ENCODE assay signal across 2 cellular contexts in the genomic region with DNA sequence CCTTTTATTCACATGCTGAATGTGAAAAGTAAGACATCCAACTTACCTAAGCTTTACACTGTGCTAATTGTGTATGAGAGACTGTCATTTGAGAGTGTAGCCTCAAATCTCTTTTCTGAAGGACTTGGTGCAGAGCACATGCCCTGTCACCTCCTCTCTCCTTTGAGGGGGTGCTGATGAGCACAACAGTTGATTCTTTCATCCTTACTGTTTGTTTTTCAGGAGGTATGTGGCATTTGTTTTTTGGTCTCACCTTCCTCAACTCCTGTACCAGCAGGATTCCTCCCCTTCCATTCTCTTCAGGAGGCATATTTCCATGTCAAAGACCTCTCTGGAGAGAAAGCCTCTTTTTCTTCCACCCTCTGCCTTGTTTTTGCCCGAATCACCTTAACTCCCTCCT.
TF ChIP-seq lines count a peak whose summit lies in the region.

No MANE protein-coding gene starts in this region.

TF ChIP-seq in IMR-90, 13 proteins besides CTCF, POLR2A, EP300 and RAD21:
- no peak for TF ChIP-seq NFE2L2 (IDR thresholded peaks at IDR 0.05; ENCODE audit: low read depth, low read length)
- no peak for TF ChIP-seq RCOR1 (IDR thresholded peaks at IDR 0.05; ENCODE audit: insufficient replicate concordance, low read length)
- TF ChIP-seq SMC3 (IDR thresholded peaks at IDR 0.05; ENCODE audit: low read depth, low read length) = no peak
- no peak for TF ChIP-seq BHLHE40 (IDR thresholded peaks at IDR 0.05; ENCODE audit: low read depth, low read length)
- TF ChIP-seq, protein P1, sequence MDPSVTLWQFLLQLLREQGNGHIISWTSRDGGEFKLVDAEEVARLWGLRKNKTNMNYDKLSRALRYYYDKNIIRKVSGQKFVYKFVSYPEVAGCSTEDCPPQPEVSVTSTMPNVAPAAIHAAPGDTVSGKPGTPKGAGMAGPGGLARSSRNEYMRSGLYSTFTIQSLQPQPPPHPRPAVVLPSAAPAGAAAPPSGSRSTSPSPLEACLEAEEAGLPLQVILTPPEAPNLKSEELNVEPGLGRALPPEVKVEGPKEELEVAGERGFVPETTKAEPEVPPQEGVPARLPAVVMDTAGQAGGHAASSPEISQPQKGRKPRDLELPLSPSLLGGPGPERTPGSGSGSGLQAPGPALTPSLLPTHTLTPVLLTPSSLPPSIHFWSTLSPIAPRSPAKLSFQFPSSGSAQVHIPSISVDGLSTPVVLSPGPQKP (IDR thresholded peaks at IDR 0.05; ENCODE audit: borderline replicate concordance, low read depth, low read length) = no peak
- no peak for TF ChIP-seq RFX5 (IDR thresholded peaks at IDR 0.05; ENCODE audit: low read depth, low read length)
- TF ChIP-seq, protein P2, sequence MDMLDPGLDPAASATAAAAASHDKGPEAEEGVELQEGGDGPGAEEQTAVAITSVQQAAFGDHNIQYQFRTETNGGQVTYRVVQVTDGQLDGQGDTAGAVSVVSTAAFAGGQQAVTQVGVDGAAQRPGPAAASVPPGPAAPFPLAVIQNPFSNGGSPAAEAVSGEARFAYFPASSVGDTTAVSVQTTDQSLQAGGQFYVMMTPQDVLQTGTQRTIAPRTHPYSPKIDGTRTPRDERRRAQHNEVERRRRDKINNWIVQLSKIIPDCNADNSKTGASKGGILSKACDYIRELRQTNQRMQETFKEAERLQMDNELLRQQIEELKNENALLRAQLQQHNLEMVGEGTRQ (IDR thresholded peaks at IDR 0.05; ENCODE audit: low read depth, low read length) = no peak
- TF ChIP-seq MAZ (IDR thresholded peaks at IDR 0.05; ENCODE audit: borderline replicate concordance, low read depth, low read length) = no peak
- no peak for TF ChIP-seq MXI1 (IDR thresholded peaks at IDR 0.05; ENCODE audit: borderline replicate concordance, low read depth, low read length)
- TF ChIP-seq MAFK (IDR thresholded peaks at IDR 0.05; ENCODE audit: low read depth, low read length) = no peak
- no peak for TF ChIP-seq CEBPB (IDR thresholded peaks at IDR 0.05; ENCODE audit: low read depth, low read length)
- TF ChIP-seq CHD1 (IDR thresholded peaks at IDR 0.05; ENCODE audit: low read depth, low read length) = no peak
- TF ChIP-seq FOS (IDR thresholded peaks at IDR 0.05; ENCODE audit: low read depth, low read length) = no peak
TF ChIP-seq in IMR-90: peak in this region for 0.

TF ChIP-seq in K562, 482 proteins besides CTCF, POLR2A, EP300 and RAD21 (continues in another document):
- TF ChIP-seq, protein P3, sequence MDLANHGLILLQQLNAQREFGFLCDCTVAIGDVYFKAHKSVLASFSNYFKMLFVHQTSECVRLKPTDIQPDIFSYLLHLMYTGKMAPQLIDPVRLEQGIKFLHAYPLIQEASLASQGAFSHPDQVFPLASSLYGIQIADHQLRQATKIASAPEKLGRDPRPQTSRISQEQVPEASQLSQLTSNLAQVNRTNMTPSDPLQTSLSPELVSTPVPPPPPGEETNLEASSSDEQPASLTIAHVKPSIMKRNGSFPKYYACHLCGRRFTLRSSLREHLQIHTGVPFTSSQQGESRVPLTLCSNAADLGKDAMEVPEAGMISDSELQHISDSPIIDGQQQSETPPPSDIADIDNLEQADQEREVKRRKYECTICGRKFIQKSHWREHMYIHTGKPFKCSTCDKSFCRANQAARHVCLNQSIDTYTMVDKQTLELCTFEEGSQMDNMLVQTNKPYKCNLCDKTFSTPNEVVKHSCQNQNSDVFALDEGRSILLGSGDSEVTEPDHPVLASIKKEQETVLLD (IDR thresholded peaks at IDR 0.05) = no peak
- TF ChIP-seq ZNF586 (CRISPR knock-in tag; conservative IDR thresholded peaks at IDR 0.05) = no peak
- TF ChIP-seq ARNT (IDR thresholded peaks at IDR 0.05) = no peak
- TF ChIP-seq CSDE1 (IDR thresholded peaks at IDR 0.05) = no peak
- no peak for TF ChIP-seq KDM2B (CRISPR knock-in tag; IDR thresholded peaks at IDR 0.05)
- no peak for TF ChIP-seq TRIM28 (IDR thresholded peaks at IDR 0.05)
- no peak for TF ChIP-seq FOXK1 (CRISPR knock-in tag; IDR thresholded peaks at IDR 0.05; ENCODE audit: borderline replicate concordance)
- no peak for TF ChIP-seq MAFK (IDR thresholded peaks at IDR 0.05; ENCODE audit: low read length)
- no peak for TF ChIP-seq ZNF384 (IDR thresholded peaks at IDR 0.05; ENCODE audit: low read depth, low read length)
- TF ChIP-seq, protein P4, sequence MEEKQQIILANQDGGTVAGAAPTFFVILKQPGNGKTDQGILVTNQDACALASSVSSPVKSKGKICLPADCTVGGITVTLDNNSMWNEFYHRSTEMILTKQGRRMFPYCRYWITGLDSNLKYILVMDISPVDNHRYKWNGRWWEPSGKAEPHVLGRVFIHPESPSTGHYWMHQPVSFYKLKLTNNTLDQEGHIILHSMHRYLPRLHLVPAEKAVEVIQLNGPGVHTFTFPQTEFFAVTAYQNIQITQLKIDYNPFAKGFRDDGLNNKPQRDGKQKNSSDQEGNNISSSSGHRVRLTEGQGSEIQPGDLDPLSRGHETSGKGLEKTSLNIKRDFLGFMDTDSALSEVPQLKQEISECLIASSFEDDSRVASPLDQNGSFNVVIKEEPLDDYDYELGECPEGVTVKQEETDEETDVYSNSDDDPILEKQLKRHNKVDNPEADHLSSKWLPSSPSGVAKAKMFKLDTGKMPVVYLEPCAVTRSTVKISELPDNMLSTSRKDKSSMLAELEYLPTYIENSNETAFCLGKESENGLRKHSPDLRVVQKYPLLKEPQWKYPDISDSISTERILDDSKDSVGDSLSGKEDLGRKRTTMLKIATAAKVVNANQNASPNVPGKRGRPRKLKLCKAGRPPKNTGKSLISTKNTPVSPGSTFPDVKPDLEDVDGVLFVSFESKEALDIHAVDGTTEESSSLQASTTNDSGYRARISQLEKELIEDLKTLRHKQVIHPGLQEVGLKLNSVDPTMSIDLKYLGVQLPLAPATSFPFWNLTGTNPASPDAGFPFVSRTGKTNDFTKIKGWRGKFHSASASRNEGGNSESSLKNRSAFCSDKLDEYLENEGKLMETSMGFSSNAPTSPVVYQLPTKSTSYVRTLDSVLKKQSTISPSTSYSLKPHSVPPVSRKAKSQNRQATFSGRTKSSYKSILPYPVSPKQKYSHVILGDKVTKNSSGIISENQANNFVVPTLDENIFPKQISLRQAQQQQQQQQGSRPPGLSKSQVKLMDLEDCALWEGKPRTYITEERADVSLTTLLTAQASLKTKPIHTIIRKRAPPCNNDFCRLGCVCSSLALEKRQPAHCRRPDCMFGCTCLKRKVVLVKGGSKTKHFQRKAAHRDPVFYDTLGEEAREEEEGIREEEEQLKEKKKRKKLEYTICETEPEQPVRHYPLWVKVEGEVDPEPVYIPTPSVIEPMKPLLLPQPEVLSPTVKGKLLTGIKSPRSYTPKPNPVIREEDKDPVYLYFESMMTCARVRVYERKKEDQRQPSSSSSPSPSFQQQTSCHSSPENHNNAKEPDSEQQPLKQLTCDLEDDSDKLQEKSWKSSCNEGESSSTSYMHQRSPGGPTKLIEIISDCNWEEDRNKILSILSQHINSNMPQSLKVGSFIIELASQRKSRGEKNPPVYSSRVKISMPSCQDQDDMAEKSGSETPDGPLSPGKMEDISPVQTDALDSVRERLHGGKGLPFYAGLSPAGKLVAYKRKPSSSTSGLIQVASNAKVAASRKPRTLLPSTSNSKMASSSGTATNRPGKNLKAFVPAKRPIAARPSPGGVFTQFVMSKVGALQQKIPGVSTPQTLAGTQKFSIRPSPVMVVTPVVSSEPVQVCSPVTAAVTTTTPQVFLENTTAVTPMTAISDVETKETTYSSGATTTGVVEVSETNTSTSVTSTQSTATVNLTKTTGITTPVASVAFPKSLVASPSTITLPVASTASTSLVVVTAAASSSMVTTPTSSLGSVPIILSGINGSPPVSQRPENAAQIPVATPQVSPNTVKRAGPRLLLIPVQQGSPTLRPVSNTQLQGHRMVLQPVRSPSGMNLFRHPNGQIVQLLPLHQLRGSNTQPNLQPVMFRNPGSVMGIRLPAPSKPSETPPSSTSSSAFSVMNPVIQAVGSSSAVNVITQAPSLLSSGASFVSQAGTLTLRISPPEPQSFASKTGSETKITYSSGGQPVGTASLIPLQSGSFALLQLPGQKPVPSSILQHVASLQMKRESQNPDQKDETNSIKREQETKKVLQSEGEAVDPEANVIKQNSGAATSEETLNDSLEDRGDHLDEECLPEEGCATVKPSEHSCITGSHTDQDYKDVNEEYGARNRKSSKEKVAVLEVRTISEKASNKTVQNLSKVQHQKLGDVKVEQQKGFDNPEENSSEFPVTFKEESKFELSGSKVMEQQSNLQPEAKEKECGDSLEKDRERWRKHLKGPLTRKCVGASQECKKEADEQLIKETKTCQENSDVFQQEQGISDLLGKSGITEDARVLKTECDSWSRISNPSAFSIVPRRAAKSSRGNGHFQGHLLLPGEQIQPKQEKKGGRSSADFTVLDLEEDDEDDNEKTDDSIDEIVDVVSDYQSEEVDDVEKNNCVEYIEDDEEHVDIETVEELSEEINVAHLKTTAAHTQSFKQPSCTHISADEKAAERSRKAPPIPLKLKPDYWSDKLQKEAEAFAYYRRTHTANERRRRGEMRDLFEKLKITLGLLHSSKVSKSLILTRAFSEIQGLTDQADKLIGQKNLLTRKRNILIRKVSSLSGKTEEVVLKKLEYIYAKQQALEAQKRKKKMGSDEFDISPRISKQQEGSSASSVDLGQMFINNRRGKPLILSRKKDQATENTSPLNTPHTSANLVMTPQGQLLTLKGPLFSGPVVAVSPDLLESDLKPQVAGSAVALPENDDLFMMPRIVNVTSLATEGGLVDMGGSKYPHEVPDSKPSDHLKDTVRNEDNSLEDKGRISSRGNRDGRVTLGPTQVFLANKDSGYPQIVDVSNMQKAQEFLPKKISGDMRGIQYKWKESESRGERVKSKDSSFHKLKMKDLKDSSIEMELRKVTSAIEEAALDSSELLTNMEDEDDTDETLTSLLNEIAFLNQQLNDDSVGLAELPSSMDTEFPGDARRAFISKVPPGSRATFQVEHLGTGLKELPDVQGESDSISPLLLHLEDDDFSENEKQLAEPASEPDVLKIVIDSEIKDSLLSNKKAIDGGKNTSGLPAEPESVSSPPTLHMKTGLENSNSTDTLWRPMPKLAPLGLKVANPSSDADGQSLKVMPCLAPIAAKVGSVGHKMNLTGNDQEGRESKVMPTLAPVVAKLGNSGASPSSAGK (IDR thresholded peaks at IDR 0.05) = peak; percentile 90
- 0 out of 3 replicates have a peak, but pooled peaks of 1 of the 2 experiments have one; percentile 48 for TF ChIP-seq CBX3 (IDR thresholded peaks at IDR 0.05; ENCODE audit: borderline replicate concordance in 1 of 2, low read length in 2 of 2)
- TF ChIP-seq DMBX1 (CRISPR knock-in tag; IDR thresholded peaks at IDR 0.05; ENCODE audit: borderline replicate concordance) = peak; percentile 73; the same call in 1 of the 2 replicates
- TF ChIP-seq NUFIP1 (IDR thresholded peaks at IDR 0.05; ENCODE audit: partially characterized antibody) = no peak
- TF ChIP-seq FUS (optimal IDR thresholded peaks at IDR 0.05; ENCODE audit: low read depth, low read length) = no peak
- no peak for TF ChIP-seq ARID2 (IDR thresholded peaks at IDR 0.05)
- TF ChIP-seq SOX6 (IDR thresholded peaks at IDR 0.05) = no peak
- no peak for TF ChIP-seq KLF10 (CRISPR knock-in tag; IDR thresholded peaks at IDR 0.05)
- TF ChIP-seq SMARCC2 (IDR thresholded peaks at IDR 0.05; ENCODE audit: low read depth) = no peak
- no peak for TF ChIP-seq JUND (IDR thresholded peaks at IDR 0.05; ENCODE audit: borderline replicate concordance, low read depth, low read length)
- TF ChIP-seq JUND (tag; IDR thresholded peaks at IDR 0.05; ENCODE audit: borderline replicate concordance, low read depth, low read length) = no peak
- TF ChIP-seq, protein P5, sequence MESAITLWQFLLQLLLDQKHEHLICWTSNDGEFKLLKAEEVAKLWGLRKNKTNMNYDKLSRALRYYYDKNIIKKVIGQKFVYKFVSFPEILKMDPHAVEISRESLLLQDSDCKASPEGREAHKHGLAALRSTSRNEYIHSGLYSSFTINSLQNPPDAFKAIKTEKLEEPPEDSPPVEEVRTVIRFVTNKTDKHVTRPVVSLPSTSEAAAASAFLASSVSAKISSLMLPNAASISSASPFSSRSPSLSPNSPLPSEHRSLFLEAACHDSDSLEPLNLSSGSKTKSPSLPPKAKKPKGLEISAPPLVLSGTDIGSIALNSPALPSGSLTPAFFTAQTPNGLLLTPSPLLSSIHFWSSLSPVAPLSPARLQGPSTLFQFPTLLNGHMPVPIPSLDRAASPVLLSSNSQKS (CRISPR knock-in tag; IDR thresholded peaks at IDR 0.05) = no peak
- TF ChIP-seq DIDO1 (tag; IDR thresholded peaks at IDR 0.05; ENCODE audit: low read depth) = no peak
- no peak for TF ChIP-seq POU5F1 (IDR thresholded peaks at IDR 0.05; ENCODE audit: borderline replicate concordance, low read depth, low read length, partially characterized antibody)
- TF ChIP-seq L3MBTL2 (IDR thresholded peaks at IDR 0.05) = peak; percentile 92
- TF ChIP-seq SUPT5H (IDR thresholded peaks at IDR 0.05) = no peak
- TF ChIP-seq, protein P6, sequence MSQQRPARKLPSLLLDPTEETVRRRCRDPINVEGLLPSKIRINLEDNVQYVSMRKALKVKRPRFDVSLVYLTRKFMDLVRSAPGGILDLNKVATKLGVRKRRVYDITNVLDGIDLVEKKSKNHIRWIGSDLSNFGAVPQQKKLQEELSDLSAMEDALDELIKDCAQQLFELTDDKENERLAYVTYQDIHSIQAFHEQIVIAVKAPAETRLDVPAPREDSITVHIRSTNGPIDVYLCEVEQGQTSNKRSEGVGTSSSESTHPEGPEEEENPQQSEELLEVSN (IDR thresholded peaks at IDR 0.05; ENCODE audit: borderline replicate concordance in 1 of 2, extremely low read depth in 1 of 2, insufficient read depth in 1 of 2, insufficient read length in 1 of 2, low read depth in 1 of 2, low read length in 1 of 2, poor library complexity in 1 of 2, severe bottlenecking in 1 of 2) = peak; percentile 49 to 82
- TF ChIP-seq RBM39 (optimal IDR thresholded peaks at IDR 0.05; ENCODE audit: low read depth, low read length) = no peak
- no peak for TF ChIP-seq CBX8 (IDR thresholded peaks at IDR 0.05; ENCODE audit: borderline replicate concordance, extremely low read depth, low read depth, low read length, poor library complexity, severe bottlenecking)
- TF ChIP-seq, protein P7, sequence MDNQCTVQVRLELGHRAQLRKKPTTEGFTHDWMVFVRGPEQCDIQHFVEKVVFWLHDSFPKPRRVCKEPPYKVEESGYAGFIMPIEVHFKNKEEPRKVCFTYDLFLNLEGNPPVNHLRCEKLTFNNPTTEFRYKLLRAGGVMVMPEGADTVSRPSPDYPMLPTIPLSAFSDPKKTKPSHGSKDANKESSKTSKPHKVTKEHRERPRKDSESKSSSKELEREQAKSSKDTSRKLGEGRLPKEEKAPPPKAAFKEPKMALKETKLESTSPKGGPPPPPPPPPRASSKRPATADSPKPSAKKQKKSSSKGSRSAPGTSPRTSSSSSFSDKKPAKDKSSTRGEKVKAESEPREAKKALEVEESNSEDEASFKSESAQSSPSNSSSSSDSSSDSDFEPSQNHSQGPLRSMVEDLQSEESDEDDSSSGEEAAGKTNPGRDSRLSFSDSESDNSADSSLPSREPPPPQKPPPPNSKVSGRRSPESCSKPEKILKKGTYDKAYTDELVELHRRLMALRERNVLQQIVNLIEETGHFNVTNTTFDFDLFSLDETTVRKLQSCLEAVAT (IDR thresholded peaks at IDR 0.05) = no peak
- TF ChIP-seq ZNF311 (CRISPR knock-in tag; IDR thresholded peaks at IDR 0.05) = peak; percentile 65; the same call in 1 of the 2 replicates
- TF ChIP-seq ELF1 (tag; IDR thresholded peaks at IDR 0.05) = no peak
- TF ChIP-seq, protein P8, sequence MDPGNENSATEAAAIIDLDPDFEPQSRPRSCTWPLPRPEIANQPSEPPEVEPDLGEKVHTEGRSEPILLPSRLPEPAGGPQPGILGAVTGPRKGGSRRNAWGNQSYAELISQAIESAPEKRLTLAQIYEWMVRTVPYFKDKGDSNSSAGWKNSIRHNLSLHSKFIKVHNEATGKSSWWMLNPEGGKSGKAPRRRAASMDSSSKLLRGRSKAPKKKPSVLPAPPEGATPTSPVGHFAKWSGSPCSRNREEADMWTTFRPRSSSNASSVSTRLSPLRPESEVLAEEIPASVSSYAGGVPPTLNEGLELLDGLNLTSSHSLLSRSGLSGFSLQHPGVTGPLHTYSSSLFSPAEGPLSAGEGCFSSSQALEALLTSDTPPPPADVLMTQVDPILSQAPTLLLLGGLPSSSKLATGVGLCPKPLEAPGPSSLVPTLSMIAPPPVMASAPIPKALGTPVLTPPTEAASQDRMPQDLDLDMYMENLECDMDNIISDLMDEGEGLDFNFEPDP (CRISPR knock-in tag; IDR thresholded peaks at IDR 0.05) = no peak
